8 cellular contexts compared by ENCODE assay signal in the genomic region with DNA sequence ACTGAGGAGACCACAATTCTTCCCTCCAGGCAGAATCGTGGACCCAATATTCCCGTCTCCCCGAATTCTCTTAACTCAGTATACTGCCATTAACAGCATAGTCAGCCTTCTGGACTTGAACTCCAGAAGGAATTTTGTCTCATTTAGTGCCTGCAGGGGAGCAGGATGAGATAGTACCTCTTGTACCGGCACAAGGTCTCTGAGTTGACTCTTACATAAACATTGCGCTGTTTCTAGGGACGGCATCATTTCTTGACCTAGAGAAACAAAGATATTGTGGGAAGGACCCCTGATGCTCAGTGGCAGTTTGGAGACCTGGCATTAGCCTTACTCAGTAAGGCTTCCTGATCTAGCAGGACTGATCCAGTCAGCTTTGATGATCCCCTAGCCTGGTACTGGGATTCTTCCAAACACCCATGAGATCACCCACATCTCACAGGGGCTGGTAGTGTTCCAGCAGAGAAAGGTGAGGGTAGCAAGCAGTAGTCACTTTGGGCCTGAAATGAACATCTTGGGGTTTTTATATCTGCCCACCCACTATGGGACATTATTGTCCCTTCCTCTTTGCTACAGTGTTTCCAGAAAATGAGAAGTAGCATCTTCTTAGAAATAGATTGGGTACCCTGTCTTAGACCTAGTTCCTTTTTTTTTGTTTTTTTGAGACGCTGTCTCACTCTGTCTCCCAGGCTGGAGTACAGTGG.
DNase-seq lines count a peak whose midpoint lies in the region; ATAC-seq and TF ChIP-seq lines count a peak whose summit lies in the region.

No MANE protein-coding gene starts in this region.

- peaks cover 0 to 5% of the 10 kb centered on the region in 2 donors for H3K27me3 ChIP-seq in left lung

- H3K4me3 Mint-ChIP-seq in activated CD4-positive, alpha-beta T cell treated with anti-CD3 and anti-CD28 coated beads for 36 hours, result peak overlapping the region; percentile 74

- no peaks in the 10 kb centered on the region for H3K27me3 Mint-ChIP-seq in activated CD4-positive, alpha-beta T cell treated with anti-CD3 and anti-CD28 coated beads for 36 hours

- no peaks in the 10 kb centered on the region for H3K36me3 ChIP-seq in left lung

- H3K27ac Mint-ChIP-seq in activated CD4-positive, alpha-beta T cell treated with anti-CD3 and anti-CD28 coated beads for 36 hours, result peak overlapping the region; percentile 84
- peak overlapping the region; percentile 65 to 94 for H3K27ac Mint-ChIP-seq in activated naive CD4-positive, alpha-beta T cell treated with anti-CD3 and anti-CD28 coated beads, Interleukin-2, amount 50 U/mL, for 72 hours

- CTCF ChIA-PET in activated CD4-positive, alpha-beta T cell treated with anti-CD3 and anti-CD28 coated beads for 36 hours (lab: Charles Lee), result interaction anchor here (0.6 to 0.8 kb wide), 4 partner anchors 76 to 356 kb away, joined by 3 to 4 read pairs (median 4); no protein-coding TSS in a partner anchor

- peaks cover 4% of the 10 kb centered on the region for H3K36me3 Mint-ChIP-seq in activated CD4-positive, alpha-beta T cell treated with anti-CD3 and anti-CD28 coated beads for 36 hours (ENCODE audit: low read depth)
- peaks cover 5 to 15% of the 10 kb centered on the region in 2 donors for H3K36me3 Mint-ChIP-seq in activated naive CD4-positive, alpha-beta T cell treated with anti-CD3 and anti-CD28 coated beads, Interleukin-2, amount 50 U/mL, for 72 hours

- no peak for TF ChIP-seq CTCF in left lung (IDR thresholded peaks at IDR 0.05)

- POLR2A ChIA-PET in activated CD4-positive, alpha-beta T cell treated with anti-CD3 and anti-CD28 coated beads for 36 hours (lab: Charles Lee), result no interaction called here

- H3K4me1 ChIP-seq in left lung, result peaks cover 0 to 39% of the 10 kb centered on the region in 2 donors

- H3K27ac ChIP-seq in left lung (peak overlapping the region; percentile 86 to 89), temporal lobe (ENCODE audit: low read depth, low read length) (peak overlapping the region; percentile 53)

- DNase-seq in activated CD4-positive, alpha-beta T cell treated with anti-CD3 and anti-CD28 coated beads for 36 hours, result no peak
- DNase-seq in activated CD4-positive, alpha-beta T cell treated with anti-CD3 and anti-CD28 coated beads for 48 hours, result no peak
- DNase-seq in activated naive CD4-positive, alpha-beta T cell treated with anti-CD3 and anti-CD28 coated beads, Interleukin-2, amount 50 U/mL, for 72 hours (ENCODE audit: low spot score in 2 of 2), result no peak
- no peak for DNase-seq in left lung
- no peak for DNase-seq in NCI-H446 (lab: John Stamatoyannopoulos, UW)

- intact Hi-C loops in activated CD4-positive, alpha-beta T cell treated with anti-CD3 and anti-CD28 coated beads for 36 hours (cut with DNase I, micrococcal nuclease), result loop anchor here (1.0 to 5.0 kb wide), 6 partner anchors 153 to 357 kb away; a partner anchor contains a TSS
- intact Hi-C loops in left lung (cut with DNase I), result no loop called here

- H3K4me1 Mint-ChIP-seq in activated CD4-positive, alpha-beta T cell treated with anti-CD3 and anti-CD28 coated beads for 36 hours, result peaks cover 36% of the 10 kb centered on the region

- ATAC-seq in activated CD4-positive, alpha-beta T cell treated with anti-CD3 and anti-CD28 coated beads for 36 hours, result no peak
- no peak for ATAC-seq in activated naive CD4-positive, alpha-beta T cell treated with anti-CD3 and anti-CD28 coated beads, Interleukin-2, amount 50 U/mL, for 72 hours
- peak; percentile 39 for ATAC-seq in left lung
- no peak for ATAC-seq in GM19467 (IDR thresholded peaks at IDR 0.05; ENCODE audit: unreplicated experiment)
- ATAC-seq in HG03095 (IDR thresholded peaks at IDR 0.05; ENCODE audit: unreplicated experiment), result no peak

- H3K4me3 ChIP-seq in left lung, result peak overlapping the region in 1 of 2 donors; percentile 55

- no peaks in the 10 kb centered on the region for H3K9me3 ChIP-seq in left lung

- peaks cover 8% of the 10 kb centered on the region for H3K9me3 Mint-ChIP-seq in activated CD4-positive, alpha-beta T cell treated with anti-CD3 and anti-CD28 coated beads for 36 hours (ENCODE audit: low read depth)
- H3K9me3 Mint-ChIP-seq in activated naive CD4-positive, alpha-beta T cell treated with anti-CD3 and anti-CD28 coated beads, Interleukin-2, amount 50 U/mL, for 72 hours, result peaks cover 4 to 10% of the 10 kb centered on the region in 2 donors

Comparison
In these comparisons a context has a peak if more than half of its experiments do, and no peak if none do; other contexts are left out.
1. intact Hi-C loops: an anchor here in activated CD4-positive, alpha-beta T cell treated with anti-CD3 and anti-CD28 coated beads for 36 hours (1.0 to 5.0 kb wide); none called in left lung.